ENCODE assay signal across 26 cellular contexts in the genomic region with DNA sequence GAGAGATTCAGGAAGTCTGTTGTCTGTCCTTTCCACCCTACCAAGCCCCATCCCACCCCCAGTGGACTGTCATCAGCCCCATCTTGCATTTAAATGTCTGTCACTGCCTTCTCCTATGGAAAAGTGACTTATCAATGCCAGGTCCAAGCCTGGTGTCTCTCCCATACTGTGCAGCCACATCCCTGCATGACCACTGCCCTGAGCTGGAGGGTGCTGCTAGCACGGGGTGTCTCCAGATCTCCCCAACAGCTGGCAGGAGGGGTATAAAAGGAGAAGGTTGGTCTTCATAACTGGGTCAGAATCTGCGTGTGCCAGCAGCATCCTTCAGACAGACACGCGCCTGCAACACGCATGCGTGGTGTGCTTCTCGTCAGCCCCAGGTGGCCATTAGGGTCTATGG.
A peak's percentile ranks its signal among the peaks of the same experiment; 100 is the strongest.
DNase-seq lines count a peak whose midpoint lies in the region; ATAC-seq and TF ChIP-seq lines count a peak whose summit lies in the region.
"Had no signal": no experiment of that assay in that cellular context is flagged by ENCODE, and none has a peak within 500 bp of the region (broad histone marks: within the 10 kb centered on the region; RNA-seq: fewer than 3 reads in every experiment).

No MANE protein-coding gene starts in this region.

- TF ChIP-seq POLR2A in sigmoid colon (IDR thresholded peaks at IDR 0.05) = no peak

- H3K4me1 ChIP-seq in Caco-2 = peaks cover 29% of the 10 kb centered on the region
- H3K4me1 ChIP-seq in sigmoid colon = peaks cover 0 to 30% (median 27%) of the 10 kb centered on the region in 4 donors
- H3K4me1 ChIP-seq: BE2C had no signal

- intact Hi-C loops in Caco-2 (cut with micrococcal nuclease; ENCODE audit: unreplicated experiment) = no loop called here
- intact Hi-C loops in sigmoid colon (cut with DNase I) = no loop called here

- peak overlapping the region; percentile 18 for H3K27ac Mint-ChIP-seq in Caco-2 (ENCODE audit: unreplicated experiment)
- H3K27ac Mint-ChIP-seq in activated naive CD8-positive, alpha-beta T cell treated with anti-CD3 and anti-CD28 coated beads, Interleukin-2, amount 50 U/mL, for 24 hours = peak overlapping the region; percentile 53
- peak overlapping the region; percentile 99 to 100 for H3K27ac Mint-ChIP-seq in natural killer cell treated with Interleukin-12 subunit alpha and Interleukin-12 subunit beta and Interleukin-15 and Interleukin-18, amount 100 ng/mL, for 72 hours
- H3K27ac Mint-ChIP-seq: activated T-helper 2 cell treated with anti-CD3 and anti-CD28 coated beads, Interferon-gamma antibody, Interleukin-2, Interleukin-4, amounts not matched to agents 10 μg/mL and 5 μg/mL and 100 μg/mL, durations not matched to agents 14 hours and 24 hours and 36 hours; GM23338; nephron had no signal

- H3K27me3 ChIP-seq in Caco-2 (replicated peaks; ENCODE audit: control insufficient read depth, insufficient read depth, low read length) (no peaks in the 10 kb centered on the region), sigmoid colon (no peaks in the 10 kb centered on the region)
- H3K27me3 ChIP-seq: BE2C, body of pancreas, dorsolateral prefrontal cortex, ovary, SJCRH30, transverse colon had no signal

- no peak overlapping the region for H3K4me3 Mint-ChIP-seq in Caco-2 (ENCODE audit: unreplicated experiment)
- no peak overlapping the region for H3K4me3 Mint-ChIP-seq in activated naive CD8-positive, alpha-beta T cell treated with anti-CD3 and anti-CD28 coated beads, Interleukin-2, amount 50 U/mL, for 24 hours
- no peak overlapping the region for H3K4me3 Mint-ChIP-seq in natural killer cell treated with Interleukin-12 subunit alpha and Interleukin-12 subunit beta and Interleukin-15 and Interleukin-18, amount 100 ng/mL, for 72 hours
- H3K4me3 Mint-ChIP-seq: GM23338, nephron had no signal

- peak; percentile 40 for DNase-seq in activated CD8-positive, alpha-beta memory T cell treated with anti-CD3 and anti-CD28 coated beads, Interleukin-2, amount 50 U/mL, for 48 hours
- DNase-seq in activated CD8-positive, alpha-beta memory T cell treated with anti-CD3 and anti-CD28 coated beads, Interleukin-2, amount 50 U/mL, for 4 hours = no peak
- DNase-seq in Caco-2 = no peak
- no peak for DNase-seq in activated naive CD8-positive, alpha-beta T cell treated with anti-CD3 and anti-CD28 coated beads, Interleukin-2, amount 50 U/mL, for 24 hours
- peak; percentile 55 for DNase-seq in natural killer cell treated with Interleukin-12 subunit alpha and Interleukin-12 subunit beta and Interleukin-15 and Interleukin-18, amount 100 ng/mL, for 72 hours (ENCODE audit: low spot score)
- no peak for DNase-seq in sigmoid colon
- DNase-seq in GM19238 (ENCODE audit: insufficient read length, low spot score) = no peak
- no peak for DNase-seq in NCI-H1694 treated with DMSO at 0.1 percent for 48 hours (lab: John Stamatoyannopoulos, UW)
- DNase-seq: BE2C, body of pancreas, cerebellar nuclear complex, dorsolateral prefrontal cortex, Kasumi-1, midbrain, NCI-H1436 treated with DMSO at 0.1 percent for 48 hours, NCI-H446, NCI-H774, ovary, SJCRH30, transverse colon had no signal

- POLR2A ChIA-PET in Caco-2 (lab: Charles Lee) = no interaction called here

- no TSS peak for BruUV-seq in Caco-2 (replicated peaks; lab: Mats Ljungman, UMichigan)

- CTCF ChIA-PET in Caco-2 (lab: Charles Lee) = no interaction called here

- TF ChIP-seq CTCF in Caco-2 (IDR thresholded peaks at IDR 0.05; ENCODE audit: insufficient read depth in 1 of 2, low read depth in 1 of 2, low read length in 1 of 2, severe bottlenecking in 1 of 2, unreplicated experiment in 1 of 2) (no peak), sigmoid colon (IDR thresholded peaks at IDR 0.05) (no peak)

- H3K9me3 Mint-ChIP-seq in Caco-2 (ENCODE audit: unreplicated experiment) = no peaks in the 10 kb centered on the region
- H3K9me3 Mint-ChIP-seq in activated naive CD8-positive, alpha-beta T cell treated with anti-CD3 and anti-CD28 coated beads, Interleukin-2, amount 50 U/mL, for 24 hours = no peaks in the 10 kb centered on the region
- no peaks in the 10 kb centered on the region for H3K9me3 Mint-ChIP-seq in natural killer cell treated with Interleukin-12 subunit alpha and Interleukin-12 subunit beta and Interleukin-15 and Interleukin-18, amount 100 ng/mL, for 72 hours
- H3K9me3 Mint-ChIP-seq: activated T-helper 2 cell treated with anti-CD3 and anti-CD28 coated beads, Interferon-gamma antibody, Interleukin-2, Interleukin-4, amounts not matched to agents 10 μg/mL and 5 μg/mL and 100 μg/mL, durations not matched to agents 14 hours and 24 hours and 36 hours; GM23338; nephron had no signal

- H3K27ac ChIP-seq in sigmoid colon = no peak overlapping the region
- H3K27ac ChIP-seq: body of pancreas, ovary, SJCRH30, skin epidermis, transverse colon had no signal

- 84 to 90% methylated on average over 7 of the region's 7 CpGs for WGBS in sigmoid colon, 2 donors

- H3K9me3 ChIP-seq in Caco-2 (no peaks in the 10 kb centered on the region), sigmoid colon (no peaks in the 10 kb centered on the region)
- H3K9me3 ChIP-seq: BE2C, body of pancreas, ovary, SJCRH30, transverse colon had no signal

- H3K36me3 ChIP-seq in Caco-2 (ENCODE audit: control insufficient read depth, insufficient read depth, low read length) (no peaks in the 10 kb centered on the region), sigmoid colon (no peaks in the 10 kb centered on the region)
- H3K36me3 ChIP-seq: BE2C, ovary, SJCRH30, transverse colon had no signal

- TF ChIP-seq EP300 in sigmoid colon (IDR thresholded peaks at IDR 0.05) = no peak

- ATAC-seq in activated naive CD8-positive, alpha-beta T cell treated with anti-CD3 and anti-CD28 coated beads, Interleukin-2, amount 50 U/mL, for 24 hours = no peak
- ATAC-seq in natural killer cell treated with Interleukin-12 subunit alpha and Interleukin-12 subunit beta and Interleukin-15 and Interleukin-18, amount 100 ng/mL, for 72 hours = no peak
- ATAC-seq: body of pancreas, GM12878, GM23338, HepG2 had no signal

- peaks cover 27% of the 10 kb centered on the region for H3K36me3 Mint-ChIP-seq in Caco-2 (ENCODE audit: insufficient read depth, unreplicated experiment)
- H3K36me3 Mint-ChIP-seq in activated naive CD8-positive, alpha-beta T cell treated with anti-CD3 and anti-CD28 coated beads, Interleukin-2, amount 50 U/mL, for 24 hours (ENCODE audit: low read depth) = peaks cover 76% of the 10 kb centered on the region
- H3K36me3 Mint-ChIP-seq in natural killer cell treated with Interleukin-12 subunit alpha and Interleukin-12 subunit beta and Interleukin-15 and Interleukin-18, amount 100 ng/mL, for 72 hours = peaks cover 43% of the 10 kb centered on the region

- no peaks in the 10 kb centered on the region for H3K27me3 Mint-ChIP-seq in Caco-2 (ENCODE audit: insufficient read depth, unreplicated experiment)
- H3K27me3 Mint-ChIP-seq in activated naive CD8-positive, alpha-beta T cell treated with anti-CD3 and anti-CD28 coated beads, Interleukin-2, amount 50 U/mL, for 24 hours = no peaks in the 10 kb centered on the region
- H3K27me3 Mint-ChIP-seq in natural killer cell treated with Interleukin-12 subunit alpha and Interleukin-12 subunit beta and Interleukin-15 and Interleukin-18, amount 100 ng/mL, for 72 hours = no peaks in the 10 kb centered on the region

- H3K4me3 ChIP-seq in Caco-2 (ENCODE audit: low read depth, low read length) (no peak overlapping the region), sigmoid colon (no peak overlapping the region)
- H3K4me3 ChIP-seq: body of pancreas, dorsolateral prefrontal cortex, GM12878, GM23338, ovary, SJCRH30, skin epidermis, transverse colon had no signal

- H3K4me1 Mint-ChIP-seq in Caco-2 (ENCODE audit: low read depth, unreplicated experiment) = peaks cover 41% of the 10 kb centered on the region
- H3K4me1 Mint-ChIP-seq in activated naive CD8-positive, alpha-beta T cell treated with anti-CD3 and anti-CD28 coated beads, Interleukin-2, amount 50 U/mL, for 24 hours = peaks cover 57% of the 10 kb centered on the region
- peaks cover 69 to 82% of the 10 kb centered on the region in 2 donors for H3K4me1 Mint-ChIP-seq in natural killer cell treated with Interleukin-12 subunit alpha and Interleukin-12 subunit beta and Interleukin-15 and Interleukin-18, amount 100 ng/mL, for 72 hours (ENCODE audit: low read depth in 2 of 2)

Comparison
In these comparisons a context has a peak if more than half of its experiments do, and no peak if none do; other contexts are left out.
1. DNase-seq: peak in activated CD8-positive, alpha-beta memory T cell treated with anti-CD3 and anti-CD28 coated beads, Interleukin-2, amount 50 U/mL, for 48 hours (single experiment) and natural killer cell treated with Interleukin-12 subunit alpha and Interleukin-12 subunit beta and Interleukin-15 and Interleukin-18, amount 100 ng/mL, for 72 hours (single experiment); none in activated CD8-positive, alpha-beta memory T cell treated with anti-CD3 and anti-CD28 coated beads, Interleukin-2, amount 50 U/mL, for 4 hours (single experiment), Caco-2 (0 of 2), activated naive CD8-positive, alpha-beta T cell treated with anti-CD3 and anti-CD28 coated beads, Interleukin-2, amount 50 U/mL, for 24 hours (single experiment), sigmoid colon (single experiment), GM19238 (single experiment) and NCI-H1694 treated with DMSO at 0.1 percent for 48 hours (single experiment).
2. H3K27ac Mint-ChIP-seq: peak in every context shown above with its lines; median percentile 100 in natural killer cell treated with Interleukin-12 subunit alpha and Interleukin-12 subunit beta and Interleukin-15 and Interleukin-18, amount 100 ng/mL, for 72 hours; 53 in activated naive CD8-positive, alpha-beta T cell treated with anti-CD3 and anti-CD28 coated beads, Interleukin-2, amount 50 U/mL, for 24 hours; 18 in Caco-2.